Comparison of ENCODE assay signal across 18 cellular contexts in the genomic region with DNA sequence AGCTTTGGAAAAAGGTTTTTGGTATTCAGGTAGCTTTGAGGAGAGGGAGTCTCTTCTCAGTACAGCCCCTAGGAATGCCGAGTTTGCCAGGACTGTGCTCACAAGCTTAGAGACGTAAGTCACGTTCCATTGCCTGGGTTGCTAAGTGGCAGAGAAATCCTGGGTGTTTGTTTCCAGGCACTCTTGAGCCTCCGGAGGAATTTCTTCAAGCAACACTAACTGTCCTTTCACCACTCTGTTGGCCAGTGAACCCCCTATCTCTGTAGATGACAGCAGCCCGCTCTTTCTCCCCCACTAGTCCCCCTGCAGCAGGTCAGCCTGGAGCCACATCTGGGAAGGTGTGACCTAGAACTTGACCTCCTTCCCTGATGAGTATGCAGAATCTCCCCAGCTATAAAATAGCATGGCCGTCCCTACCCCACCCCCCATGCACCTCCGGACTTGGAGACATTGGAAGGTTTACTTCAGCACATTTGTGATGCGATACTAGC.
A peak's percentile ranks its signal among the peaks of the same experiment; 100 is the strongest.
DNase-seq lines count a peak whose midpoint lies in the region; ATAC-seq, FAIRE-seq and TF ChIP-seq lines count a peak whose summit lies in the region.
"Had no signal": no experiment of that assay in that cellular context is flagged by ENCODE, and none has a peak within 500 bp of the region (broad histone marks: within the 10 kb centered on the region; RNA-seq: fewer than 3 reads in every experiment).

No MANE protein-coding gene starts in this region.

- FAIRE-seq in RCC 7860 (lab: Jason Lieb, UNC) = no peak
- FAIRE-seq: colon, D721Med, kidney had no signal

- H3K9me2 ChIP-seq in SK-N-SH = no peaks in the 10 kb centered on the region

- H4K20me1 ChIP-seq in smooth muscle cell (ENCODE audit: low read depth) = no peaks in the 10 kb centered on the region
- no peaks in the 10 kb centered on the region for H4K20me1 ChIP-seq in SK-N-SH (ENCODE audit: insufficient read depth)

- WGBS in smooth muscle cell (ENCODE audit: low lambda C conversion rate) = 51% methylated on average over 8 of the region's 8 CpGs
- 92% methylated on average over 8 of the region's 8 CpGs for WGBS in SK-N-SH (ENCODE audit: low lambda C conversion rate)

- H3F3A ChIP-seq in smooth muscle cell (ENCODE audit: low read depth) = peaks cover 5% of the 10 kb centered on the region
- H3F3A ChIP-seq in SK-N-SH (replicated peaks; ENCODE audit: insufficient read depth) = no peaks in the 10 kb centered on the region

- no peaks in the 10 kb centered on the region for H3K9me3 ChIP-seq in CD4-positive, alpha-beta memory T cell (ENCODE audit: control insufficient read depth in 1 of 2, low read length in 2 of 2)
- H3K9me3 ChIP-seq in smooth muscle cell (replicated peaks; ENCODE audit: low read depth) (no peaks in the 10 kb centered on the region), SK-N-SH (no peaks in the 10 kb centered on the region)
- H3K9me3 ChIP-seq in effector memory CD4-positive, alpha-beta T cell (ENCODE audit: control insufficient read depth, low read length) = no peaks in the 10 kb centered on the region

- peak overlapping the region in 5 of 7 donors; percentile 12 to 70 (median 38) for H3K27ac Mint-ChIP-seq in CD4-positive, alpha-beta memory T cell
- H3K27ac Mint-ChIP-seq in mesothelial cell of epicardium = peak overlapping the region; percentile 99
- H3K27ac Mint-ChIP-seq: activated T-helper 1 cell treated with anti-CD3 and anti-CD28 coated beads, Interleukin-12 subunit alpha, Interleukin-12 subunit beta, Interleukin-2, Interleukin-4 antibody, amounts not matched to agents 30 ng/mL and 10 ng/mL and 1 ng/mL, durations not matched to agents 14 hours and 24 hours and 36 hours had no signal

- POLR2A ChIA-PET in CD4-positive, alpha-beta memory T cell (lab: Charles Lee; ENCODE audit: partially characterized antibody) = interaction anchor here (1.3 to 4.8 kb wide), 9 partner anchors 8 to 347 kb away, joined by 3 to 42 read pairs (median 6); a partner anchor contains a TSS
- POLR2A ChIA-PET in SK-N-SH (lab: Yijun Ruan, JAX) = no interaction called here

- H3K27me3 ChIP-seq in CD4-positive, alpha-beta memory T cell (ENCODE audit: insufficient read depth, low read length) = no peaks in the 10 kb centered on the region
- no peaks in the 10 kb centered on the region for H3K27me3 ChIP-seq in smooth muscle cell (ENCODE audit: low read depth)
- H3K27me3 ChIP-seq in SK-N-SH (ENCODE audit: insufficient read depth) = no peaks in the 10 kb centered on the region
- H3K27me3 ChIP-seq in effector memory CD4-positive, alpha-beta T cell (replicated peaks; ENCODE audit: control insufficient read depth, insufficient read depth, low read length, poor library complexity, severe bottlenecking) = no peaks in the 10 kb centered on the region

- no peaks in the 10 kb centered on the region for H3K36me3 ChIP-seq in CD4-positive, alpha-beta memory T cell (ENCODE audit: insufficient read depth, low read length)
- H3K36me3 ChIP-seq in smooth muscle cell (ENCODE audit: low read depth) = no peaks in the 10 kb centered on the region
- H3K36me3 ChIP-seq in SK-N-SH (replicated peaks in 1 of 2; ENCODE audit: control insufficient read depth in 1 of 2, insufficient read depth in 2 of 2, low read length in 1 of 2) = no peaks in the 10 kb centered on the region
- H3K36me3 ChIP-seq in effector memory CD4-positive, alpha-beta T cell (ENCODE audit: control insufficient read depth, insufficient read depth, low read length) = no peaks in the 10 kb centered on the region

- peaks cover 7 to 25% (median 13%) of the 10 kb centered on the region in 4 donors for H3K4me1 Mint-ChIP-seq in CD4-positive, alpha-beta memory T cell
- peaks cover 88% of the 10 kb centered on the region for H3K4me1 Mint-ChIP-seq in mesothelial cell of epicardium

- intact Hi-C loops in CD4-positive, alpha-beta memory T cell (cut with micrococcal nuclease) = no loop called here

- H3K4me2 ChIP-seq in smooth muscle cell = no peak overlapping the region
- H3K4me2 ChIP-seq in SK-N-SH = no peak overlapping the region

- no peak for ATAC-seq in HG03571 (IDR thresholded peaks at IDR 0.05; ENCODE audit: unreplicated experiment)
- ATAC-seq: naive thymus-derived CD8-positive, alpha-beta T cell; PC-3 had no signal

- H3K79me2 ChIP-seq in smooth muscle cell (ENCODE audit: low read depth) (no peaks in the 10 kb centered on the region), SK-N-SH (ENCODE audit: insufficient read depth) (no peaks in the 10 kb centered on the region)

- TF ChIP-seq RAD21 in SK-N-SH (IDR thresholded peaks at IDR 0.05; ENCODE audit: low read length) = no peak

- CTCF ChIA-PET in CD4-positive, alpha-beta memory T cell (lab: Charles Lee; ENCODE audit: partially characterized antibody) = interaction anchor here (1.8 kb wide), 1 partner anchor 8 kb away, joined by 6 read pairs; no protein-coding TSS in a partner anchor
- CTCF ChIA-PET in SK-N-SH (lab: Yijun Ruan, JAX) = interaction anchor here (0.8 to 1.5 kb wide), 2 partner anchors 8 to 52 kb away, joined by 3 to 4 read pairs; no protein-coding TSS in a partner anchor

- peak overlapping the region in 3 of 8 donors; percentile 1 to 20 (median 3) for H3K4me3 Mint-ChIP-seq in CD4-positive, alpha-beta memory T cell
- no peak overlapping the region for H3K4me3 Mint-ChIP-seq in mesothelial cell of epicardium
- H3K4me3 Mint-ChIP-seq: activated T-helper 1 cell treated with anti-CD3 and anti-CD28 coated beads, Interleukin-12 subunit alpha, Interleukin-12 subunit beta, Interleukin-2, Interleukin-4 antibody, amounts not matched to agents 30 ng/mL and 10 ng/mL and 1 ng/mL, durations not matched to agents 14 hours and 24 hours and 36 hours had no signal

- peaks cover 10% of the 10 kb centered on the region for H3K4me1 ChIP-seq in CD4-positive, alpha-beta memory T cell (ENCODE audit: insufficient read depth, low read length)
- H3K4me1 ChIP-seq in smooth muscle cell (ENCODE audit: low read depth) = peaks cover 26% of the 10 kb centered on the region
- H3K4me1 ChIP-seq in SK-N-SH (ENCODE audit: control insufficient read depth in 1 of 2, insufficient read depth in 2 of 2, low read depth in 1 of 2, low read length in 1 of 2) = peaks cover 0 to 5% of the 10 kb centered on the region in 2 experiments; a peak in 2 of 4 replicates
- peaks cover 9% of the 10 kb centered on the region for H3K4me1 ChIP-seq in effector memory CD4-positive, alpha-beta T cell (ENCODE audit: control insufficient read depth, insufficient read depth, low read length, poor library complexity, severe bottlenecking)

- TF ChIP-seq EP300 in SK-N-SH (IDR thresholded peaks at IDR 0.05; ENCODE audit: borderline replicate concordance in 1 of 2, low read depth in 1 of 2, low read length in 1 of 2) = no peak

- H2AFZ ChIP-seq in smooth muscle cell (ENCODE audit: low read depth) = no peak overlapping the region
- H2AFZ ChIP-seq in SK-N-SH (ENCODE audit: low read depth) = no peak overlapping the region

- H3K9ac ChIP-seq in smooth muscle cell (ENCODE audit: low read depth) = no peak overlapping the region
- no peak overlapping the region for H3K9ac ChIP-seq in SK-N-SH

- H3K9me3 Mint-ChIP-seq in CD4-positive, alpha-beta memory T cell = no peaks in the 10 kb centered on the region
- H3K9me3 Mint-ChIP-seq in mesothelial cell of epicardium = no peaks in the 10 kb centered on the region
- H3K9me3 Mint-ChIP-seq: activated T-helper 1 cell treated with anti-CD3 and anti-CD28 coated beads, Interleukin-12 subunit alpha, Interleukin-12 subunit beta, Interleukin-2, Interleukin-4 antibody, amounts not matched to agents 30 ng/mL and 10 ng/mL and 1 ng/mL, durations not matched to agents 14 hours and 24 hours and 36 hours; naive thymus-derived CD8-positive, alpha-beta T cell had no signal

- no peak overlapping the region for H3K27ac ChIP-seq in CD4-positive, alpha-beta memory T cell (ENCODE audit: low read depth, low read length)
- H3K27ac ChIP-seq in coronary artery (peak overlapping the region; percentile 28 to 43), smooth muscle cell (ENCODE audit: low read depth) (peak overlapping the region; percentile 56), SK-N-SH (ENCODE audit: low read depth in 2 of 2, low read length in 1 of 2) (no peak overlapping the region)
- no peak overlapping the region for H3K27ac ChIP-seq in effector memory CD4-positive, alpha-beta T cell (ENCODE audit: insufficient read depth, low read length, poor library complexity, severe bottlenecking)
- H3K27ac ChIP-seq: SK-N-MC had no signal

- TF ChIP-seq CTCF in coronary artery (IDR thresholded peaks at IDR 0.05) (no peak), mesothelial cell of epicardium (IDR thresholded peaks at IDR 0.05; ENCODE audit: unreplicated experiment) (no peak), smooth muscle cell (IDR thresholded peaks at IDR 0.05; ENCODE audit: borderline replicate concordance, insufficient read depth, poor library complexity, severe bottlenecking) (no peak), SK-N-SH (IDR thresholded peaks at IDR 0.05) (no peak)

- no peak overlapping the region for H3K4me3 ChIP-seq in CD4-positive, alpha-beta memory T cell (ENCODE audit: low read length in 2 of 2)
- H3K4me3 ChIP-seq in coronary artery (no peak overlapping the region), smooth muscle cell (no peak overlapping the region), SK-N-SH (ENCODE audit: low read depth in 2 of 2, low read length in 1 of 2) (no peak overlapping the region)
- H3K4me3 ChIP-seq in effector memory CD4-positive, alpha-beta T cell (ENCODE audit: insufficient read depth, low read depth, low read length, poor library complexity, severe bottlenecking) = no peak overlapping the region
- H3K4me3 ChIP-seq: SK-N-MC had no signal

- no peak for DNase-seq in CD4-positive, alpha-beta memory T cell
- DNase-seq in coronary artery (ENCODE audit: low spot score) (peak; percentile 58), mesothelial cell of epicardium (ENCODE audit: low spot score in 2 of 2, unreplicated experiment in 2 of 2) (peak in 1 of 2 experiments; percentile 33), smooth muscle cell (lab: John Stamatoyannopoulos, UW; ENCODE audit: unreplicated experiment) (no peak), SK-N-SH (no peak), RCC 7860 (ENCODE audit: low spot score) (no peak)
- DNase-seq in effector memory CD4-positive, alpha-beta T cell = no peak
- DNase-seq: activated CD4-positive, alpha-beta T cell treated with anti-CD3 and anti-CD28 coated beads, Interleukin-2, amount 50 U/mL, for 1 hour; kidney; naive thymus-derived CD8-positive, alpha-beta T cell; NCI-H2029; PC-3; stimulated activated CD4-positive, alpha-beta T cell treated with anti-CD3 and anti-CD28 coated beads, Interleukin-4, amount 100 ng/mL, for 4 hours had no signal

- no peaks in the 10 kb centered on the region for H3K27me3 Mint-ChIP-seq in CD4-positive, alpha-beta memory T cell
- no peaks in the 10 kb centered on the region for H3K27me3 Mint-ChIP-seq in mesothelial cell of epicardium (ENCODE audit: low read depth)

- no peaks in the 10 kb centered on the region for H3K36me3 Mint-ChIP-seq in CD4-positive, alpha-beta memory T cell
- H3K36me3 Mint-ChIP-seq in mesothelial cell of epicardium = no peaks in the 10 kb centered on the region
- H3K36me3 Mint-ChIP-seq: naive thymus-derived CD8-positive, alpha-beta T cell had no signal

TF ChIP-seq in SK-N-SH, 30 proteins besides CTCF, POLR2A, EP300 and RAD21 (continues in another document):
- no peak for TF ChIP-seq POLR2AphosphoS5 (IDR thresholded peaks at IDR 0.05; ENCODE audit: low read depth, low read length)

Comparison
In these comparisons a context has a peak if more than half of its experiments do, and no peak if none do; other contexts are left out.
1. H3K27ac ChIP-seq: peak in coronary artery (2 of 2) and smooth muscle cell (single experiment); none in CD4-positive, alpha-beta memory T cell (single experiment), SK-N-SH (0 of 2) and effector memory CD4-positive, alpha-beta T cell (single experiment).